In the genomic region with DNA sequence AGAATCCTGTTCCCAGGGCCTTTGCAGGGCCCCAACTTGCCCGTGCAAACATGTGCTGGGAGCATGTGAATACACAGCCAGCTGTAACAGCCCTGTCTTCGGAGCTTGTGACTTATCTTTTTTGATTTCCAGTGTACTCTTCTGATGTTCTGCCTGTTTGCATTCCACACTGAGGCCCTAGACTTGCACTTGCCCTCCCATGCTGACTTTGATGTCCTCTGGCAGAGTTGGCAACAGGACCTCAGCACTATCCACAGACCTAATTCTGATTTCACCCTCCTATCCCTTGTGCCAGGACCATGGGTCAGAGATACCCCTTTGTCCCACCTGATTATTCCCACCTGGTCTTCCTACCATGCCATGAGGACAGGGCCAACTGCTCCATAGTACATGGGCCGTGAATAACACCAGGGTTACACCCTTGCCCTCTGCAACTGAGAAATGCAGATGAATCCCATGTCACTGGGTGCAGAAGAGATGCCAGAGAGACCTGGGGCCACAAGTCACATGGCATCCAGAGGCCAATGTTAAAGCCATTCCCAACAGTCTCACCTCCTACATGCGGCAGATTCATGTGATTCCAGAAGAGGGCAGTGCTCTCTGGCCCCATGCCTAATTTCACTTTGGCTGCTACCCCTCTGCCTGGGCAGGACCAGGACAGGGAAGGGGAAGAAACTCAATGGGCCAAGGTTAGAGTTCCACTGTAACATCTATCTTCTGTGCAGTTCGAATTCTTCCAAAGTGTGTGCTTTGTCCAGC, we compare ENCODE assay signal across 8 cellular contexts. TPM values are rescaled to one million over a fixed set of nuclear protein-coding genes. Genes with fewer than 3 reads are reported as not detected.
A peak's percentile ranks its signal among the peaks of the same experiment; 100 is the strongest.
DNase-seq lines count a peak whose midpoint lies in the region; ATAC-seq and TF ChIP-seq lines count a peak whose summit lies in the region.

No MANE protein-coding gene starts in this region.

- DNase-seq in PC-3 (peak; percentile 52), foreskin fibroblast (peak in 1 of 2 donors; percentile 47), sciatic nerve (ENCODE audit: low spot score) (no peak)
- no peak for DNase-seq in effector CD4-positive, alpha-beta T cell
- no peak for DNase-seq in activated CD4-positive, CD25-positive, alpha-beta regulatory T cell (lab: John Stamatoyannopoulos, UW)

- no peaks in the 10 kb centered on the region for H3K27me3 ChIP-seq in PC-3 (ENCODE audit: low read length)

- no TSS peak for BruUV-seq in PC-3 (replicated peaks; lab: Mats Ljungman, UMichigan)

- TF ChIP-seq CTCF in GM12872 (IDR thresholded peaks at IDR 0.05; ENCODE audit: insufficient read depth, low read depth, low read length) (peak; percentile 44; the same call in 2 of the 3 replicates), PC-3 (conservative IDR thresholded peaks at IDR 0.05; ENCODE audit: low read depth, low read length) (peak; percentile 63), foreskin fibroblast (IDR thresholded peaks at IDR 0.05; ENCODE audit: low read depth, low read length) (peak; percentile 27)

- H3K79me2 ChIP-seq in PC-3 (ENCODE audit: low read length) = no peaks in the 10 kb centered on the region

- H3K9me2 ChIP-seq in PC-3 (replicated peaks; ENCODE audit: low read length) = no peaks in the 10 kb centered on the region

- no peak overlapping the region for H3K4me2 ChIP-seq in PC-3 (ENCODE audit: low read length)

- ATAC-seq in PC-3 (peak; percentile 56; the same call in 1 of the 2 replicates), sciatic nerve (peak; percentile 61), GM18873 (IDR thresholded peaks at IDR 0.05; ENCODE audit: low FRiP score, unreplicated experiment) (no peak), GM21576 (IDR thresholded peaks at IDR 0.05; ENCODE audit: unreplicated experiment) (no peak)

- CTCF ChIA-PET in PC-3 (lab: Charles Lee) = no interaction called here

- no peaks in the 10 kb centered on the region for H3K4me1 ChIP-seq in PC-3 (ENCODE audit: insufficient read depth, low read length)

- peaks cover 25% of the 10 kb centered on the region for H3K36me3 ChIP-seq in PC-3 (ENCODE audit: low read depth, low read length)

- H4K20me1 ChIP-seq in PC-3 (ENCODE audit: low read length) = no peaks in the 10 kb centered on the region

- no peaks in the 10 kb centered on the region for H3K9me3 ChIP-seq in PC-3 (ENCODE audit: low read length)

- H3F3A ChIP-seq in PC-3 (ENCODE audit: low read length, unreplicated experiment) = no peaks in the 10 kb centered on the region

- POLR2A ChIA-PET in PC-3 (lab: Charles Lee; ENCODE audit: unreplicated experiment) = no interaction called here

- no peak overlapping the region for H3K27ac ChIP-seq in PC-3 (ENCODE audit: low read length)

- H2AFZ ChIP-seq in PC-3 (ENCODE audit: low read length) = no peak overlapping the region

- no peak overlapping the region for H3K9ac ChIP-seq in PC-3 (ENCODE audit: low read length)

- H3K4me3 ChIP-seq in PC-3 (ENCODE audit: low read length) (no peak overlapping the region), foreskin fibroblast (ENCODE audit: low read depth in 1 of 2, low read length in 2 of 2) (no peak overlapping the region)

- intact Hi-C loops in PC-3 (cut with micrococcal nuclease) (loop anchor here (1.0 kb wide), 1 partner anchor 116 kb away; no protein-coding TSS in a partner anchor), sciatic nerve (cut with DNase I) (no loop called here)

RNA-seq across cellular contexts. Expression of gene SCRN1, which starts 43.0 kb away (rescaled TPM):
- total RNA-seq in PC-3 (2014; rRNA removed) (33.9 and 37.9 TPM in 2 replicates), sciatic nerve (176 TPM)

Comparison
In these comparisons a context has a peak if more than half of its experiments do, and no peak if none do; other contexts are left out.
1. ATAC-seq: peak in PC-3 (single experiment) and sciatic nerve (single experiment); none in GM18873 (single experiment) and GM21576 (single experiment).
2. Peak in every context shown above with its lines, with median percentiles within 50 percentile points of each other: CTCF ChIP-seq.